In genomic region chr15:100879046-100879445, GRCh38 we compare ENCODE assay signal across 8 cellular contexts. TPM values are rescaled to one million over a fixed set of nuclear protein-coding genes. Genes with fewer than 3 reads are reported as not detected.
DNase-seq lines count a peak whose midpoint lies in the region; ATAC-seq and TF ChIP-seq lines count a peak whose summit lies in the region.

No MANE protein-coding gene starts in this region.

- peak; percentile 66 for DNase-seq in DMS53 (lab: John Stamatoyannopoulos, UW)
- DNase-seq in DMS53 treated with DMSO at 0.1 percent for 48 hours (lab: John Stamatoyannopoulos, UW; ENCODE audit: unreplicated experiment), result no peak
- DNase-seq in right cardiac atrium, result peak in 2 of 3 donors; percentile 58 to 63
- DNase-seq in stomach, result no peak
- no peak for DNase-seq in stimulated activated CD4-positive, alpha-beta T cell treated with anti-CD3 and anti-CD28 coated beads, Interleukin-4, amount 100 ng/mL, for 24 hours
- DNase-seq in NCI-H2081 treated with DMSO at 0.1 percent for 48 hours (lab: John Stamatoyannopoulos, UW), result no peak
- DNase-seq in central memory CD4-positive, alpha-beta T cell, result no peak

- no peak for TF ChIP-seq EP300 in stomach (IDR thresholded peaks at IDR 0.05)

- H3K27me3 ChIP-seq in right cardiac atrium (ENCODE audit: control insufficient read depth, insufficient read depth) (no peaks in the 10 kb centered on the region), stomach (peaks cover 9 to 68% (median 50%) of the 10 kb centered on the region in 3 donors)

- TF ChIP-seq CTCF in stomach (IDR thresholded peaks at IDR 0.05), result no peak

- intact Hi-C loops in right cardiac atrium (cut with DNase I), result loop anchor here in 1 of 4 donors (10.0 kb wide), 1 partner anchor 204 kb away; no protein-coding TSS in a partner anchor
- intact Hi-C loops in stomach (cut with DNase I; ENCODE audit: low total_unique reads), result no loop called here

- H3K36me3 ChIP-seq in stomach, result no peaks in the 10 kb centered on the region

- ATAC-seq in SK-N-SH treated with all-trans-retinoic acid at 6 μM for 48 hours (peak; percentile 49), right cardiac atrium (peak in 1 of 2 donors; percentile 34)

- H3K9me3 ChIP-seq in right cardiac atrium (ENCODE audit: control insufficient read depth, low read length), result no peaks in the 10 kb centered on the region
- H3K9me3 ChIP-seq in stomach, result no peaks in the 10 kb centered on the region

- H3K4me3 ChIP-seq in right cardiac atrium (ENCODE audit: low read length) (peak overlapping the region; percentile 83), stomach (peak overlapping the region; percentile 47 to 65 (median 54))

- H3K27ac ChIP-seq in right cardiac atrium (ENCODE audit: low read length) (no peak overlapping the region), stomach (peak overlapping the region in 3 of 5 donors; percentile 20 to 77 (median 57))

- WGBS in right cardiac atrium, result 4% methylated on average over 59 of the region's 59 CpGs
- 4 to 5% (median 5%) methylated on average over 17 to 59 of the region's 59 CpGs for WGBS in stomach, 5 donors

- H3K4me1 ChIP-seq in right cardiac atrium (ENCODE audit: control insufficient read depth, insufficient read depth, low read length), result no peaks in the 10 kb centered on the region
- H3K4me1 ChIP-seq in stomach, result peaks cover 12 to 23% (median 18%) of the 10 kb centered on the region in 4 donors

- no peak for TF ChIP-seq POLR2A in stomach (IDR thresholded peaks at IDR 0.05)

TF ChIP-seq in SK-N-SH treated with all-trans-retinoic acid at 6 μM for 48 hours, 23 proteins besides CTCF, POLR2A, EP300 and RAD21:
- no peak for TF ChIP-seq ISL1 (CRISPR knock-in tag; IDR thresholded peaks at IDR 0.05)
- no peak for TF ChIP-seq PPARA (CRISPR knock-in tag; IDR thresholded peaks at IDR 0.05; ENCODE audit: borderline replicate concordance)
- TF ChIP-seq CSDC2 (CRISPR knock-in tag; IDR thresholded peaks at IDR 0.05), result no peak
- no peak for TF ChIP-seq ZNF565 (CRISPR knock-in tag; conservative IDR thresholded peaks at IDR 0.05; ENCODE audit: low read depth)
- TF ChIP-seq RARB (CRISPR knock-in tag; IDR thresholded peaks at IDR 0.05), result no peak
- TF ChIP-seq TSHZ2 (CRISPR knock-in tag; IDR thresholded peaks at IDR 0.05), result no peak
- no peak for TF ChIP-seq CREB5 (CRISPR knock-in tag; IDR thresholded peaks at IDR 0.05; ENCODE audit: low read depth)
- TF ChIP-seq GLIS3 (CRISPR knock-in tag; IDR thresholded peaks at IDR 0.05), result no peak
- no peak for TF ChIP-seq CSRNP3 (CRISPR knock-in tag; IDR thresholded peaks at IDR 0.05)
- no peak for TF ChIP-seq ZC3H10 (CRISPR knock-in tag; IDR thresholded peaks at IDR 0.05)
- TF ChIP-seq TCF4 (CRISPR knock-in tag; IDR thresholded peaks at IDR 0.05; ENCODE audit: borderline replicate concordance), result no peak
- no peak for TF ChIP-seq ARNTL (CRISPR knock-in tag; IDR thresholded peaks at IDR 0.05; ENCODE audit: borderline replicate concordance, low read depth)
- no peak for TF ChIP-seq PATZ1 (CRISPR knock-in tag; IDR thresholded peaks at IDR 0.05; ENCODE audit: borderline replicate concordance)

RNA-seq across cellular contexts. Expression of gene ALDH1A3, which starts 0.6 kb away (rescaled TPM):
- total RNA-seq in right cardiac atrium, result 10 to 100 TPM in 1 of 4 donors, 1 to 10 TPM in 3; 8.4 to 10.3 (median 9.2) TPM
- polyA plus RNA-seq in right cardiac atrium, result 8.3 TPM
- 10 to 100 TPM in 3 of 5 donors, 1 to 10 TPM in 2; 3.5 to 58.9 (median 23.0) TPM for total RNA-seq in stomach
- polyA plus RNA-seq in stomach, result 10 to 100 TPM in 2 of 3 donors, 1 to 10 TPM in 1; 9.4 to 87.2 (median 49.2) TPM

RNA-seq across cellular contexts. Expression of gene LRRK1, which starts 40.1 kb away (rescaled TPM):
- total RNA-seq in right cardiac atrium (1 to 10 TPM; 4.4 to 7.6 (median 6.2) TPM), stomach (10 to 100 TPM in 3 of 5 donors, 1 to 10 TPM in 2; 5.5 to 73.3 (median 15.2) TPM)
- polyA plus RNA-seq in right cardiac atrium (2.9 TPM), stomach (1 to 10 TPM; 2.3 to 5.5 (median 4.9) TPM)

Comparison
In these comparisons a context has a peak if more than half of its experiments do, and no peak if none do; other contexts are left out.
1. DNase-seq: peak in DMS53 (single experiment) and right cardiac atrium (2 of 3); none in DMS53 treated with DMSO at 0.1 percent for 48 hours (single experiment), stomach (single experiment), stimulated activated CD4-positive, alpha-beta T cell treated with anti-CD3 and anti-CD28 coated beads, Interleukin-4, amount 100 ng/mL, for 24 hours (single experiment), NCI-H2081 treated with DMSO at 0.1 percent for 48 hours (single experiment) and central memory CD4-positive, alpha-beta T cell (single experiment).